ENCODE assay signal across 18 cellular contexts in the genomic region with DNA sequence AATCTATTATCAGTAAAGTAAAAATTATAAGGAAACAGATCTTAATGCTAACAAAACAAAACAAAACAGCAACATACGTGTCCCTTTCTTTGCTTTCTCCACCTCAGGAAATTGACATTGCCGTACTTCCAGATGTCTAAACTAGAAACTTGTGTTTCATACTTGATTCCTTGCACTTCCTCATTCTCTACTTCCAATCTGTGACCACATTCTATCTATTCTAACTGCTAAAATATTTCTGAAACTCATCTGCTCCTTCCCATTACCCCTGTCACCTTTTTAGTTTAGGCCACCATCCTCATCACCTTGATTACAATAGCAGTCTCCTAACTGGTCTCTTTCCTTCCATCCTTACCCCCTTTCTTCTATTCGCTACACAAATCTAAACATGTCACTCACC. TPM values are rescaled to one million over a fixed set of nuclear protein-coding genes. Genes with fewer than 3 reads are reported as not detected.
DNase-seq lines count a peak whose midpoint lies in the region; ATAC-seq, FAIRE-seq and TF ChIP-seq lines count a peak whose summit lies in the region.
"Had no signal": no experiment of that assay in that cellular context is flagged by ENCODE, and none has a peak within 500 bp of the region (broad histone marks: within the 10 kb centered on the region; RNA-seq: fewer than 3 reads in every experiment).

No MANE protein-coding gene starts in this region.

- no peaks in the 10 kb centered on the region for H3K36me3 ChIP-seq in spleen

- DNase-seq in OCI-M1 (lab: John Stamatoyannopoulos, UW) = peak; percentile 4
- DNase-seq in 8988T = no peak
- DNase-seq in NCI-H82 treated with DMSO at 0.1 percent for 48 hours (lab: John Stamatoyannopoulos, UW; ENCODE audit: unreplicated experiment) = no peak
- no peak for DNase-seq in spleen
- DNase-seq in RCC 7860 (ENCODE audit: low spot score) = no peak
- DNase-seq: DMS79 treated with DMSO at 0.1 percent for 48 hours; H7; head of caudate nucleus; left colon; naive thymus-derived CD8-positive, alpha-beta T cell; NCI-H226; right cardiac atrium had no signal

- no peak for TF ChIP-seq POLR2A in spleen (IDR thresholded peaks at IDR 0.05)

- no peak overlapping the region for H3K27ac ChIP-seq in spleen

- H3K4me3 ChIP-seq in spleen = no peak overlapping the region

- intact Hi-C loops in spleen (cut with DNase I; ENCODE audit: low total_unique reads) = no loop called here

- H3K9me3 ChIP-seq in spleen = no peaks in the 10 kb centered on the region

- peak; percentile 43 for ATAC-seq in GM18508 (IDR thresholded peaks at IDR 0.05; ENCODE audit: insufficient read depth, unreplicated experiment)
- peak; percentile 77 for ATAC-seq in GM21515 (IDR thresholded peaks at IDR 0.05; ENCODE audit: unreplicated experiment)
- ATAC-seq in HG03066 (IDR thresholded peaks at IDR 0.05; ENCODE audit: low read depth, unreplicated experiment) = peak; percentile 56
- ATAC-seq: left colon; naive thymus-derived CD8-positive, alpha-beta T cell; right cardiac atrium had no signal

- TF ChIP-seq CTCF in spleen (IDR thresholded peaks at IDR 0.05 in 8 of 11, conservative IDR thresholded peaks at IDR 0.05 in 3 of 11) = no peak

- H3K27me3 ChIP-seq in spleen (replicated peaks in 1 of 7) = no peaks in the 10 kb centered on the region

- no peak for FAIRE-seq in RCC 7860 (lab: Jason Lieb, UNC)
- FAIRE-seq: endothelial cell of umbilical vein, TTC549 had no signal

- peaks cover 0 to 6% (median 0%) of the 10 kb centered on the region in 6 donors for H3K4me1 ChIP-seq in spleen

- 45 to 61% (median 52%) methylated on average over 3 of the region's 3 CpGs for WGBS in spleen, 5 donors

RNA-seq across cellular contexts. Expression of a gene that starts 22.5 kb away (rescaled TPM):
- 1 to 10 TPM in 6 of 7 donors, under 1 TPM in 1; 0.79 to 5.9 (median 1.5) TPM for total RNA-seq in spleen
- polyA plus RNA-seq in spleen = under 1 TPM; 0.06 to 0.22 (median 0.09) TPM
- total RNA-seq: M059J had no signal
